In the genomic region with DNA sequence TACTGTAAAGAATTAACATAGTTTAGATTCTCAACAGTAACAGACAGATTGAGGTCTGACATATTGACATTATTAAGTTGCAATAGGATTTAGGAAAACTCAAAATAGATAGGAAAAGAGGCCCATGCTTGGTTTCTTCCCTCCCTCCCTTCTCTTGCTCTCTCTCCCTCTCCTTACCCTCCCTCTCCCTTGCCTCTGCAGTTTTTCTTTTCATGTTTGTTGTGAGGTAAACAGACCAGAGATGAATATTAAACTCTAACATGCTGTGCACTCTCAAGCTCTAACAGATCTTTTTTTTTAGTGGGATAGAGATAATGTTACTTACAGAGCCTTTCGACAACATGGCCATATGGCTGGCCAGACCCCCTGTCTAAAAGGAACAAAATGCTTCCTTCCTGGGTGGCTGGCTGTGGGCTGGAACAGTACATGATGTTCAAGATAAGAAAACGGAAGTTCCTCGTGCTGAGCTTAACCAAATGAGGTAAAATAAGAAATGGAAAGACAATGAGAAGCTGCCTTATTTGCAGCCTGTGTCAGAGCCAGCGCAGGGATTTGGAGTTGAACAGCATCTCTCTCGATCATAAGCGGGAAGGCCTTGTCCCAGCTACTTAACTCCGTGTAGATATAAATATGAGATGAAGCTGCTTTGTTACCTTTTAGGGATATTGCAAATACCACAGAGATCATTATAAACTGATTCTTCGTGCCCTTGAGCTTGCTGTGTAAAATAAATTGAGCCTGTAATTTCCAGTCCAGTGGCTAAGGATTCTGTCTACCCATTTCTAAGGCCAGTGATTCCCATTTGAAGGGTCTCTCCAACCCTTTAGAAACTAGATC, we compare ENCODE assay signal across 9 cellular contexts.
DNase-seq lines count a peak whose midpoint lies in the region; ATAC-seq and TF ChIP-seq lines count a peak whose summit lies in the region.
"Had no signal": no experiment of that assay in that cellular context is flagged by ENCODE, and none has a peak within 500 bp of the region (broad histone marks: within the 10 kb centered on the region; RNA-seq: fewer than 3 reads in every experiment).

No MANE protein-coding gene starts in this region.

- H3K27me3 ChIP-seq in HL-60 (ENCODE audit: insufficient read depth, poor library complexity, severe bottlenecking) = no peaks in the 10 kb centered on the region

- ATAC-seq in sciatic nerve = peak; percentile 60
- ATAC-seq in GM18498 (IDR thresholded peaks at IDR 0.05; ENCODE audit: unreplicated experiment) = no peak
- ATAC-seq: Panc1 had no signal

- TF ChIP-seq CTCF in HL-60 (IDR thresholded peaks at IDR 0.05; ENCODE audit: insufficient read depth, low read length) = no peak

- no peak overlapping the region for H3K4me3 ChIP-seq in HL-60 (replicated peaks; ENCODE audit: insufficient read depth, low read length)

- DNase-seq in HL-60 (ENCODE audit: low read depth in 1 of 2, low spot score in 1 of 2) (peak; percentile 41 to 78), SK-N-DZ (ENCODE audit: low spot score) (peak; percentile 82), erythroblast (lab: John Stamatoyannopoulos, UW) (no peak), sciatic nerve (ENCODE audit: low spot score) (no peak), NCI-H2029 (lab: John Stamatoyannopoulos, UW) (no peak), NCI-H2081 treated with DMSO at 0.1 percent for 48 hours (lab: John Stamatoyannopoulos, UW) (no peak), SW480 (ENCODE audit: low spot score) (no peak)

- intact Hi-C loops in sciatic nerve (cut with DNase I) = no loop called here

- H3K27ac ChIP-seq in HL-60 (replicated peaks) = peak overlapping the region; percentile 72

- peak; percentile 40 for TF ChIP-seq POLR2A in erythroblast (IDR thresholded peaks at IDR 0.05; ENCODE audit: low read length)

Comparison
In these comparisons a context has a peak if more than half of its experiments do, and no peak if none do; other contexts are left out.
1. DNase-seq: peak in HL-60 (2 of 2) and SK-N-DZ (single experiment); none in erythroblast (0 of 2), sciatic nerve (single experiment), NCI-H2029 (single experiment), NCI-H2081 treated with DMSO at 0.1 percent for 48 hours (single experiment) and SW480 (single experiment).